Comparison of ENCODE assay signal across 24 cellular contexts in the genomic region with DNA sequence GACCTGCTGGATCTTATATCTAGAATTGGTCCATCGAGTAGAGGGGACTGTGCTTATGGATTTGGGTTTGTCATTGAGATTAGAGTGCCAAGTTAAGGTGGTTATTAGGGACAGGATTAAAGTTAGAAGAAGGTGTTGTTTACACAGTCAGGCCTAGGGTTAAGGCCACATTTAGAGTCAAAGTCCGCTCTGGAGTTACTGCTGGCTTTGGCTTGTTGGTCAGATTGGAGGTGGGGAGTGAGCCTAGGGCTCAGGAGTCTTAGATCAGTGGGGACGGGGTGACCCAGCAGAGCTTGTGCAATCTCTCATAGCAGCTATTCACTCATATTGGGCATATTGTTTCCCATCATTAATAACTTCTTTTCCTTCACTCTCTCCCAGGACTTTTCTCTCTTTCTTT. TPM values are rescaled to one million over a fixed set of nuclear protein-coding genes. Genes with fewer than 3 reads are reported as not detected.
A peak's percentile ranks its signal among the peaks of the same experiment; 100 is the strongest.
DNase-seq lines count a peak whose midpoint lies in the region; ATAC-seq and TF ChIP-seq lines count a peak whose summit lies in the region.
"Had no signal": no experiment of that assay in that cellular context is flagged by ENCODE, and none has a peak within 500 bp of the region (broad histone marks: within the 10 kb centered on the region; RNA-seq: fewer than 3 reads in every experiment).

No MANE protein-coding gene starts in this region.

- H3K4me1 ChIP-seq in Caco-2 (peaks cover 30% of the 10 kb centered on the region), right lobe of liver (peaks cover 0 to 15% (median 8%) of the 10 kb centered on the region in 4 donors)
- H3K4me1 ChIP-seq: A549, BE2C, HAP-1 had no signal

- no peak overlapping the region for H3K4me3 Mint-ChIP-seq in Caco-2 (ENCODE audit: unreplicated experiment)
- H3K4me3 Mint-ChIP-seq: CD14-positive monocyte; CD4-positive, alpha-beta T cell; CD8-positive, alpha-beta memory T cell; HFFc6 had no signal

- POLR2A ChIA-PET in Caco-2 (lab: Charles Lee) = no interaction called here

- TF ChIP-seq POLR2A in right lobe of liver (IDR thresholded peaks at IDR 0.05) = no peak

- no peak overlapping the region for H3K4me3 ChIP-seq in Caco-2 (ENCODE audit: low read depth, low read length)
- no peak overlapping the region for H3K4me3 ChIP-seq in right lobe of liver
- H3K4me3 ChIP-seq: A549; BLaER1 treated with 17β-estradiol and CSF1 and Interleukin-3, amounts not matched to agents 10 nM and 100 nM; HAP-1 had no signal

- ATAC-seq in left lobe of liver = peak; percentile 98
- ATAC-seq in right lobe of liver = peak; percentile 94 to 99 (median 96)
- ATAC-seq in GM19023 (IDR thresholded peaks at IDR 0.05; ENCODE audit: unreplicated experiment) = no peak
- no peak for ATAC-seq in GM18511 (IDR thresholded peaks at IDR 0.05; ENCODE audit: unreplicated experiment)
- ATAC-seq: A549 had no signal

- BruUV-seq in Caco-2 (replicated peaks; lab: Mats Ljungman, UMichigan) = no TSS peak

- H3K27ac Mint-ChIP-seq in Caco-2 (ENCODE audit: unreplicated experiment) = peak overlapping the region; percentile 5
- H3K27ac Mint-ChIP-seq: CD14-positive monocyte; CD4-positive, alpha-beta T cell; CD8-positive, alpha-beta memory T cell; HFFc6 had no signal

- H3K27ac ChIP-seq in right lobe of liver = peak overlapping the region in 1 of 3 donors; percentile 39
- H3K27ac ChIP-seq: BLaER1 treated with 17β-estradiol and CSF1 and Interleukin-3, amounts not matched to agents 10 nM and 100 nM had no signal

- H3K4me1 Mint-ChIP-seq in Caco-2 (ENCODE audit: low read depth, unreplicated experiment) = peaks cover 30% of the 10 kb centered on the region
- H3K4me1 Mint-ChIP-seq: CD14-positive monocyte; CD8-positive, alpha-beta memory T cell had no signal

- intact Hi-C loops in Caco-2 (cut with micrococcal nuclease; ENCODE audit: unreplicated experiment) = no loop called here
- intact Hi-C loops in right lobe of liver (cut with DNase I) = no loop called here

- no peaks in the 10 kb centered on the region for H3K27me3 Mint-ChIP-seq in Caco-2 (ENCODE audit: insufficient read depth, unreplicated experiment)
- H3K27me3 Mint-ChIP-seq: CD4-positive, alpha-beta T cell had no signal

- H3K9me3 Mint-ChIP-seq in Caco-2 (ENCODE audit: unreplicated experiment) = no peaks in the 10 kb centered on the region
- H3K9me3 Mint-ChIP-seq: CD14-positive monocyte; CD4-positive, alpha-beta T cell; CD8-positive, alpha-beta memory T cell; HFFc6 had no signal

- TF ChIP-seq CTCF in Caco-2 (IDR thresholded peaks at IDR 0.05; ENCODE audit: insufficient read depth in 1 of 2, low read depth in 1 of 2, low read length in 1 of 2, severe bottlenecking in 1 of 2, unreplicated experiment in 1 of 2) (no peak), right lobe of liver (IDR thresholded peaks at IDR 0.05) (no peak)

- no peaks in the 10 kb centered on the region for H3K36me3 Mint-ChIP-seq in Caco-2 (ENCODE audit: insufficient read depth, unreplicated experiment)
- H3K36me3 Mint-ChIP-seq: CD14-positive monocyte; CD8-positive, alpha-beta memory T cell had no signal

- DNase-seq in Caco-2 (no peak), HuH-7 (ENCODE audit: low spot score) (peak; percentile 28), left lobe of liver (ENCODE audit: low spot score) (peak; percentile 71), right lobe of liver (peak in 2 of 3 donors; percentile 72 to 76), superior temporal gyrus (ENCODE audit: extremely low spot score) (no peak)
- DNase-seq in activated CD4-positive, CD25-positive, alpha-beta regulatory T cell (lab: John Stamatoyannopoulos, UW) = no peak
- DNase-seq: 8988T; ACHN; AML-193; BE2C; Calu3; CD4-positive, alpha-beta T cell; CD8-positive, alpha-beta memory T cell; DMS53; DMS79 treated with DMSO at 0.1 percent for 48 hours; GF-D8; GOT3; HFFc6 had no signal

- WGBS in right lobe of liver (ENCODE audit: insufficient coverage, low coverage, low lambda C conversion rate, missing lambda C conversion rate) = 44% methylated on average over 3 of the region's 3 CpGs

- H3K36me3 ChIP-seq in Caco-2 (ENCODE audit: control insufficient read depth, insufficient read depth, low read length) = no peaks in the 10 kb centered on the region
- no peaks in the 10 kb centered on the region for H3K36me3 ChIP-seq in right lobe of liver
- H3K36me3 ChIP-seq: BE2C; BLaER1 treated with 17β-estradiol and CSF1 and Interleukin-3, amounts not matched to agents 10 nM and 100 nM; HAP-1 had no signal

- H3K9me3 ChIP-seq in Caco-2 (no peaks in the 10 kb centered on the region), right lobe of liver (no peaks in the 10 kb centered on the region)
- H3K9me3 ChIP-seq: A549; BE2C; BLaER1 treated with 17β-estradiol and CSF1 and Interleukin-3, amounts not matched to agents 10 nM and 100 nM; HAP-1 had no signal

- H3K27me3 ChIP-seq in Caco-2 (replicated peaks; ENCODE audit: control insufficient read depth, insufficient read depth, low read length) (no peaks in the 10 kb centered on the region), right lobe of liver (no peaks in the 10 kb centered on the region)
- H3K27me3 ChIP-seq: BE2C; BLaER1 treated with 17β-estradiol and CSF1 and Interleukin-3, amounts not matched to agents 10 nM and 100 nM had no signal

- CTCF ChIA-PET in Caco-2 (lab: Charles Lee) = interaction anchor here (1.3 to 1.7 kb wide), 2 partner anchors 11 to 221 kb away, joined by 5 to 9 read pairs; no protein-coding TSS in a partner anchor

RNA-seq across cellular contexts. Expression of a gene that starts 13.5 kb away (rescaled TPM):
- total RNA-seq in Caco-2 (2022) (68.1 and 77.3 TPM in 2 replicates), left lobe of liver (127 TPM), right lobe of liver (100 to 1,000 TPM; 101 to 232 (median 170) TPM)

Comparison
In these comparisons a context has a peak if more than half of its experiments do, and no peak if none do; other contexts are left out.
1. DNase-seq: peak in HuH-7 (single experiment), left lobe of liver (single experiment) and right lobe of liver (2 of 3); none in Caco-2 (0 of 2), superior temporal gyrus (single experiment) and activated CD4-positive, CD25-positive, alpha-beta regulatory T cell (0 of 4).
2. ATAC-seq: peak in left lobe of liver (single experiment) and right lobe of liver (4 of 4); none in GM19023 (single experiment) and GM18511 (single experiment).